Comparison of ENCODE assay signal across 10 cellular contexts in genomic region chr10:30151581-30152389, GRCh38.
DNase-seq lines count a peak whose midpoint lies in the region; ATAC-seq and TF ChIP-seq lines count a peak whose summit lies in the region.
"Had no signal": no experiment of that assay in that cellular context is flagged by ENCODE, and none has a peak within 500 bp of the region (broad histone marks: within the 10 kb centered on the region; RNA-seq: fewer than 3 reads in every experiment).

No MANE protein-coding gene starts in this region.

- peak overlapping the region; percentile 29 for H3K27ac ChIP-seq in suprapubic skin

- 56% methylated on average over 8 of the region's 8 CpGs for WGBS in suprapubic skin

- DNase-seq in NCI-H748 (lab: John Stamatoyannopoulos, UW; ENCODE audit: unreplicated experiment) = peak; percentile 11
- DNase-seq in NCI-H748 treated with DMSO at 0.1 percent for 48 hours (lab: John Stamatoyannopoulos, UW) = no peak
- DNase-seq in RKO (ENCODE audit: low spot score) = peak; percentile 23
- DNase-seq in fibroblast of pulmonary artery (ENCODE audit: low read depth) = peak; percentile 81
- peak in 1 of 2 donors; percentile 71 for DNase-seq in suprapubic skin (ENCODE audit: low spot score in 2 of 2)
- DNase-seq in activated naive CD4-positive, alpha-beta T cell treated with anti-CD3 and anti-CD28 coated beads, Interleukin-2, amount 50 U/mL, for 16 hours = no peak
- DNase-seq in NCI-H2227 treated with DMSO at 0.1 percent for 48 hours (lab: John Stamatoyannopoulos, UW) = no peak
- DNase-seq: AML-193; stimulated activated naive B cell treated with anti-CD40 and anti-IgM and Interleukin-4, amounts not matched to agents 10 μg/mL and 1 μg/mL and 100 μg/mL, for 72 hours had no signal

- TF ChIP-seq CTCF in fibroblast of pulmonary artery (IDR thresholded peaks at IDR 0.05; ENCODE audit: low read length, missing control alignments) (no peak), suprapubic skin (IDR thresholded peaks at IDR 0.05) (no peak)

- no peaks in the 10 kb centered on the region for H3K36me3 ChIP-seq in suprapubic skin

- H3K4me1 ChIP-seq in suprapubic skin = no peaks in the 10 kb centered on the region

- TF ChIP-seq EP300 in suprapubic skin (IDR thresholded peaks at IDR 0.05) = no peak

- TF ChIP-seq POLR2A in suprapubic skin (IDR thresholded peaks at IDR 0.05) = no peak

- no peaks in the 10 kb centered on the region for H3K9me3 ChIP-seq in suprapubic skin

- H3K27me3 ChIP-seq in suprapubic skin = no peaks in the 10 kb centered on the region

- H3K4me3 ChIP-seq in fibroblast of pulmonary artery (replicated peaks; ENCODE audit: low read depth, low read length) (no peak overlapping the region), suprapubic skin (no peak overlapping the region)

- no peak for ATAC-seq in GM19351 (IDR thresholded peaks at IDR 0.05; ENCODE audit: unreplicated experiment)

Comparison
In these comparisons a context has a peak if more than half of its experiments do, and no peak if none do; other contexts are left out.
1. DNase-seq: peak in NCI-H748 (single experiment), RKO (single experiment) and fibroblast of pulmonary artery (single experiment); none in NCI-H748 treated with DMSO at 0.1 percent for 48 hours (single experiment), activated naive CD4-positive, alpha-beta T cell treated with anti-CD3 and anti-CD28 coated beads, Interleukin-2, amount 50 U/mL, for 16 hours (single experiment) and NCI-H2227 treated with DMSO at 0.1 percent for 48 hours (single experiment).